In the genomic region with DNA sequence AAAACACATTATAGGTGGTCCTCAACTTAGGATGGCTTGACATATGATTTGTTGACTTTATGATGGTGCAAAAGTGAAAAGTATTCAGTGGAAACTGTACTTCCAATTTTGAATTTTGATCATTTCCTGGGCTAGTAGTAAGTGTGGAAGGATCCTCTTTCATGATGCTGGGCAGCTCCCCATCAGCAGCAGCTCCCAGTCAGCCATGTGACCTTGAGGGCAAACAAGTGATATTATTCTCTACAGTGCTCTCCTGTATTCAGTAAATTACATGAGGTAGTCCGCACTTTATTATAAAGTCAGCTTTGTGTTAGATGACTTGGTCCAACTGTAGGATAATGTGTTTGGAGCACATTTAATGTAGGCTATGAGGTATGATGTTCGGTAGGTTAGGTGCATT, we compare ENCODE assay signal across 27 cellular contexts.
"Had no signal": no experiment of that assay in that cellular context is flagged by ENCODE, and none has a peak within 500 bp of the region (broad histone marks: within the 10 kb centered on the region; RNA-seq: fewer than 3 reads in every experiment).

No MANE protein-coding gene starts in this region.

- H3K27me3 ChIP-seq: body of pancreas, MG63, SJSA1 had no signal

- ATAC-seq: activated CD8-positive, alpha-beta T cell treated with anti-CD3 and anti-CD28 coated beads for 36 hours; activated T-cell treated with anti-CD3 and anti-CD28 coated beads, Interleukin-2, amount 50 U/mL, for 72 hours; activated T-helper 17 cell treated with anti-CD3 and anti-CD28 coated beads, Interleukin-2, amount 50 U/mL, for 72 hours; body of pancreas; Panc1 had no signal

- DNase-seq: activated CD4-positive, alpha-beta T cell treated with anti-CD3 and anti-CD28 coated beads, Interleukin-2, amount 10 ng/mL, durations not matched to agents 24 days and 14 days; activated CD4-positive, alpha-beta T cell treated with anti-CD3 and anti-CD28 coated beads, Interleukin-2, amount 50 U/mL, for 4 hours; activated CD8-positive, alpha-beta T cell treated with anti-CD3 and anti-CD28 coated beads for 36 hours; activated effector memory CD4-positive, alpha-beta T cell treated with anti-CD3 and anti-CD28 coated beads, Interleukin-2, amount 50 U/mL, for 16 hours; activated naive CD4-positive, alpha-beta T cell; activated naive CD4-positive, alpha-beta T cell treated with anti-CD3 and anti-CD28 coated beads, Interleukin-2, amount 50 U/mL, for 16 hours; activated naive CD8-positive, alpha-beta T cell treated with anti-CD3 and anti-CD28 coated beads for 36 hours; activated T-cell treated with anti-CD3 and anti-CD28 coated beads, Interleukin-2, amount 50 U/mL, for 1 hour; activated T-cell treated with anti-CD3 and anti-CD28 coated beads, Interleukin-2, amount 50 U/mL, for 72 hours; amniotic stem cell; body of pancreas; central memory CD4-positive, alpha-beta T cell; Karpas-422; KBM-7; MG63; NCI-H1048; NCI-H1105 treated with DMSO at 0.1 percent for 48 hours; NCI-H1436; NCI-H1694 treated with DMSO at 0.1 percent for 48 hours; NCI-H2029; NCI-H345; NCI-H524 treated with DMSO at 0.1 percent for 48 hours; SHP77 treated with DMSO at 0.1 percent for 48 hours; SK-N-SH had no signal

- H3K4me3 ChIP-seq: body of pancreas, MG63, SJSA1 had no signal

- H3K27ac ChIP-seq: body of pancreas, SJSA1 had no signal
